Comparison of ENCODE assay signal across 1 cellular context in the genomic region with DNA sequence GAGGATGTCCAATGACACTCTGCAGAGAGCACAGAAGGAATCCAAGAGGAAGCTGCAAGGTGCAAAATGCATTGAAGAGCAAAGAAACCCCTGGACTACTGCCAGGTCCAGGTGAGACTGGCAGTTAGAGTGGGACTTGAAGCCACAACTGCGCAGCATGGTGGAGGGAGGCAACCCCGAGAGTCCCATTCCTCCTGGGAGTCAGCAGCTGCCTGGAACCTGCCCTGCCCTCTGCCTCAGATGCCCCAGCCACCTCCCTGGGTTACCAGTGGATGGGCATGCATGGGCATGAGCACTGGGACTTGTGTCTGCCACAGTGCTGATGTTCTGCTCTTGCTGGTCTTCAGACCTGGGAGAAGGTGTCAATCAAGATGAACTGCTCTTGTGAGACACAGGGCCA.
TF ChIP-seq lines count a peak whose summit lies in the region.

No MANE protein-coding gene starts in this region.

TF ChIP-seq in GM23338, 12 proteins besides CTCF, POLR2A, EP300 and RAD21:
- TF ChIP-seq JUNB (IDR thresholded peaks at IDR 0.05; ENCODE audit: unreplicated experiment) = no peak
- no peak for TF ChIP-seq EZH2phosphoT487 (IDR thresholded peaks at IDR 0.05; ENCODE audit: unreplicated experiment)
- no peak for TF ChIP-seq ZNF331 (CRISPR knock-in tag; IDR thresholded peaks at IDR 0.05; ENCODE audit: low read depth)
- TF ChIP-seq, protein P1, sequence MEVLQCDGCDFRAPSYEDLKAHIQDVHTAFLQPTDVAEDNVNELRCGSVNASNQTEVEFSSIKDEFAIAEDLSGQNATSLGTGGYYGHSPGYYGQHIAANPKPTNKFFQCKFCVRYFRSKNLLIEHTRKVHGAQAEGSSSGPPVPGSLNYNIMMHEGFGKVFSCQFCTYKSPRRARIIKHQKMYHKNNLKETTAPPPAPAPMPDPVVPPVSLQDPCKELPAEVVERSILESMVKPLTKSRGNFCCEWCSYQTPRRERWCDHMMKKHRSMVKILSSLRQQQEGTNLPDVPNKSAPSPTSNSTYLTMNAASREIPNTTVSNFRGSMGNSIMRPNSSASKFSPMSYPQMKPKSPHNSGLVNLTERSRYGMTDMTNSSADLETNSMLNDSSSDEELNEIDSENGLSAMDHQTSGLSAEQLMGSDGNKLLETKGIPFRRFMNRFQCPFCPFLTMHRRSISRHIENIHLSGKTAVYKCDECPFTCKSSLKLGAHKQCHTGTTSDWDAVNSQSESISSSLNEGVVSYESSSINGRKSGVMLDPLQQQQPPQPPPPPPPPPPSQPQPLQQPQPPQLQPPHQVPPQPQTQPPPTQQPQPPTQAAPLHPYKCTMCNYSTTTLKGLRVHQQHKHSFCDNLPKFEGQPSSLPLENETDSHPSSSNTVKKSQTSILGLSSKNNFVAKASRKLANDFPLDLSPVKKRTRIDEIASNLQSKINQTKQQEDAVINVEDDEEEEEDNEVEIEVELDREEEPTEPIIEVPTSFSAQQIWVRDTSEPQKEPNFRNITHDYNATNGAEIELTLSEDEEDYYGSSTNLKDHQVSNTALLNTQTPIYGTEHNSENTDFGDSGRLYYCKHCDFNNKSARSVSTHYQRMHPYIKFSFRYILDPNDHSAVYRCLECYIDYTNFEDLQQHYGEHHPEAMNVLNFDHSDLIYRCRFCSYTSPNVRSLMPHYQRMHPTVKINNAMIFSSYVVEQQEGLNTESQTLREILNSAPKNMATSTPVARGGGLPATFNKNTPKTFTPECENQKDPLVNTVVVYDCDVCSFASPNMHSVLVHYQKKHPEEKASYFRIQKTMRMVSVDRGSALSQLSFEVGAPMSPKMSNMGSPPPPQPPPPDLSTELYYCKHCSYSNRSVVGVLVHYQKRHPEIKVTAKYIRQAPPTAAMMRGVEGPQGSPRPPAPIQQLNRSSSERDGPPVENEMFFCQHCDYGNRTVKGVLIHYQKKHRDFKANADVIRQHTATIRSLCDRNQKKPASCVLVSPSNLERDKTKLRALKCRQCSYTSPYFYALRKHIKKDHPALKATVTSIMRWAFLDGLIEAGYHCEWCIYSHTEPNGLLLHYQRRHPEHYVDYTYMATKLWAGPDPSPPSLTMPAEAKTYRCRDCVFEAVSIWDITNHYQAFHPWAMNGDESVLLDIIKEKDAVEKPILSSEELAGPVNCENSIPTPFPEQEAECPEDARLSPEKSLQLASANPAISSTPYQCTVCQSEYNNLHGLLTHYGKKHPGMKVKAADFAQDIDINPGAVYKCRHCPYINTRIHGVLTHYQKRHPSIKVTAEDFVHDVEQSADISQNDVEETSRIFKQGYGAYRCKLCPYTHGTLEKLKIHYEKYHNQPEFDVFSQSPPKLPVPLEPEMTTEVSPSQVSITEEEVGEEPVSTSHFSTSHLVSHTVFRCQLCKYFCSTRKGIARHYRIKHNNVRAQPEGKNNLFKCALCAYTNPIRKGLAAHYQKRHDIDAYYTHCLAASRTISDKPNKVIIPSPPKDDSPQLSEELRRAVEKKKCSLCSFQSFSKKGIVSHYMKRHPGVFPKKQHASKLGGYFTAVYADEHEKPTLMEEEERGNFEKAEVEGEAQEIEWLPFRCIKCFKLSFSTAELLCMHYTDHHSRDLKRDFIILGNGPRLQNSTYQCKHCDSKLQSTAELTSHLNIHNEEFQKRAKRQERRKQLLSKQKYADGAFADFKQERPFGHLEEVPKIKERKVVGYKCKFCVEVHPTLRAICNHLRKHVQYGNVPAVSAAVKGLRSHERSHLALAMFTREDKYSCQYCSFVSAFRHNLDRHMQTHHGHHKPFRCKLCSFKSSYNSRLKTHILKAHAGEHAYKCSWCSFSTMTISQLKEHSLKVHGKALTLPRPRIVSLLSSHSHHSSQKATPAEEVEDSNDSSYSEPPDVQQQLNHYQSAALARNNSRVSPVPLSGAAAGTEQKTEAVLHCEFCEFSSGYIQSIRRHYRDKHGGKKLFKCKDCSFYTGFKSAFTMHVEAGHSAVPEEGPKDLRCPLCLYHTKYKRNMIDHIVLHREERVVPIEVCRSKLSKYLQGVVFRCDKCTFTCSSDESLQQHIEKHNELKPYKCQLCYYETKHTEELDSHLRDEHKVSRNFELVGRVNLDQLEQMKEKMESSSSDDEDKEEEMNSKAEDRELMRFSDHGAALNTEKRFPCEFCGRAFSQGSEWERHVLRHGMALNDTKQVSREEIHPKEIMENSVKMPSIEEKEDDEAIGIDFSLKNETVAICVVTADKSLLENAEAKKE (CRISPR knock-in tag; IDR thresholded peaks at IDR 0.05) = no peak
- TF ChIP-seq ZNF114 (CRISPR knock-in tag; IDR thresholded peaks at IDR 0.05) = no peak
- TF ChIP-seq CREB1 (CRISPR knock-in tag; IDR thresholded peaks at IDR 0.05; ENCODE audit: low read depth) = no peak
- TF ChIP-seq, protein P2, sequence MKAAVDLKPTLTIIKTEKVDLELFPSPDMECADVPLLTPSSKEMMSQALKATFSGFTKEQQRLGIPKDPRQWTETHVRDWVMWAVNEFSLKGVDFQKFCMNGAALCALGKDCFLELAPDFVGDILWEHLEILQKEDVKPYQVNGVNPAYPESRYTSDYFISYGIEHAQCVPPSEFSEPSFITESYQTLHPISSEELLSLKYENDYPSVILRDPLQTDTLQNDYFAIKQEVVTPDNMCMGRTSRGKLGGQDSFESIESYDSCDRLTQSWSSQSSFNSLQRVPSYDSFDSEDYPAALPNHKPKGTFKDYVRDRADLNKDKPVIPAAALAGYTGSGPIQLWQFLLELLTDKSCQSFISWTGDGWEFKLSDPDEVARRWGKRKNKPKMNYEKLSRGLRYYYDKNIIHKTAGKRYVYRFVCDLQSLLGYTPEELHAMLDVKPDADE (IDR thresholded peaks at IDR 0.05) = no peak
- TF ChIP-seq NANOG (IDR thresholded peaks at IDR 0.05; ENCODE audit: borderline replicate concordance) = no peak
- no peak for TF ChIP-seq EZH2 (IDR thresholded peaks at IDR 0.05; ENCODE audit: low read depth, unreplicated experiment)
- TF ChIP-seq, protein P3, sequence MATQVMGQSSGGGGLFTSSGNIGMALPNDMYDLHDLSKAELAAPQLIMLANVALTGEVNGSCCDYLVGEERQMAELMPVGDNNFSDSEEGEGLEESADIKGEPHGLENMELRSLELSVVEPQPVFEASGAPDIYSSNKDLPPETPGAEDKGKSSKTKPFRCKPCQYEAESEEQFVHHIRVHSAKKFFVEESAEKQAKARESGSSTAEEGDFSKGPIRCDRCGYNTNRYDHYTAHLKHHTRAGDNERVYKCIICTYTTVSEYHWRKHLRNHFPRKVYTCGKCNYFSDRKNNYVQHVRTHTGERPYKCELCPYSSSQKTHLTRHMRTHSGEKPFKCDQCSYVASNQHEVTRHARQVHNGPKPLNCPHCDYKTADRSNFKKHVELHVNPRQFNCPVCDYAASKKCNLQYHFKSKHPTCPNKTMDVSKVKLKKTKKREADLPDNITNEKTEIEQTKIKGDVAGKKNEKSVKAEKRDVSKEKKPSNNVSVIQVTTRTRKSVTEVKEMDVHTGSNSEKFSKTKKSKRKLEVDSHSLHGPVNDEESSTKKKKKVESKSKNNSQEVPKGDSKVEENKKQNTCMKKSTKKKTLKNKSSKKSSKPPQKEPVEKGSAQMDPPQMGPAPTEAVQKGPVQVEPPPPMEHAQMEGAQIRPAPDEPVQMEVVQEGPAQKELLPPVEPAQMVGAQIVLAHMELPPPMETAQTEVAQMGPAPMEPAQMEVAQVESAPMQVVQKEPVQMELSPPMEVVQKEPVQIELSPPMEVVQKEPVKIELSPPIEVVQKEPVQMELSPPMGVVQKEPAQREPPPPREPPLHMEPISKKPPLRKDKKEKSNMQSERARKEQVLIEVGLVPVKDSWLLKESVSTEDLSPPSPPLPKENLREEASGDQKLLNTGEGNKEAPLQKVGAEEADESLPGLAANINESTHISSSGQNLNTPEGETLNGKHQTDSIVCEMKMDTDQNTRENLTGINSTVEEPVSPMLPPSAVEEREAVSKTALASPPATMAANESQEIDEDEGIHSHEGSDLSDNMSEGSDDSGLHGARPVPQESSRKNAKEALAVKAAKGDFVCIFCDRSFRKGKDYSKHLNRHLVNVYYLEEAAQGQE (IDR thresholded peaks at IDR 0.05; ENCODE audit: unreplicated experiment) = no peak
- no peak for TF ChIP-seq STAT1 (IDR thresholded peaks at IDR 0.05; ENCODE audit: unreplicated experiment)
- no peak for TF ChIP-seq POLR2AphosphoS5 (IDR thresholded peaks at IDR 0.05; ENCODE audit: low read depth)
